Comparison of ENCODE assay signal across 22 cellular contexts in genomic region chr5:42595597-42595996, GRCh38.
DNase-seq lines count a peak whose midpoint lies in the region; ATAC-seq, FAIRE-seq and TF ChIP-seq lines count a peak whose summit lies in the region.
"Had no signal": no experiment of that assay in that cellular context is flagged by ENCODE, and none has a peak within 500 bp of the region (broad histone marks: within the 10 kb centered on the region; RNA-seq: fewer than 3 reads in every experiment).

No MANE protein-coding gene starts in this region.

- H3K27me3 Mint-ChIP-seq in activated CD4-positive, alpha-beta T cell treated with anti-CD3 and anti-CD28 coated beads, Interleukin-2, amount 10 ng/mL, durations not matched to agents 24 days and 14 days: peaks cover 5% of the 10 kb centered on the region

- H3K27ac Mint-ChIP-seq in activated CD4-positive, alpha-beta T cell treated with anti-CD3 and anti-CD28 coated beads, Interleukin-2, amount 10 ng/mL, durations not matched to agents 24 days and 14 days: no peak overlapping the region

- no peak overlapping the region for H3K4me3 ChIP-seq in A673 (ENCODE audit: low read depth, low read length, poor library complexity, severe bottlenecking)
- no peak overlapping the region for H3K4me3 ChIP-seq in K562
- H3K4me3 ChIP-seq: HAP-1, lower lobe of right lung, MG63, stomach, tibial artery had no signal

- H3K9ac ChIP-seq in K562 (ENCODE audit: insufficient read depth in 1 of 2, low read depth in 2 of 2, low read length in 2 of 2): no peak overlapping the region

- no peaks in the 10 kb centered on the region for H3K79me2 ChIP-seq in K562 (ENCODE audit: control insufficient read depth, insufficient read depth, low read length)

- peaks cover 3% of the 10 kb centered on the region for H3K9me3 Mint-ChIP-seq in activated CD4-positive, alpha-beta T cell treated with anti-CD3 and anti-CD28 coated beads, Interleukin-2, amount 10 ng/mL, durations not matched to agents 24 days and 14 days

- H2AFZ ChIP-seq in K562 (ENCODE audit: low read depth, low read length): no peak overlapping the region

- intact Hi-C loops in A673 (cut with micrococcal nuclease; ENCODE audit: unreplicated experiment): no loop called here
- intact Hi-C loops in K562 (cut with micrococcal nuclease): no loop called here
- intact Hi-C loops in activated CD4-positive, alpha-beta T cell treated with anti-CD3 and anti-CD28 coated beads, Interleukin-2, amount 10 ng/mL, durations not matched to agents 24 days and 14 days (cut with micrococcal nuclease): no loop called here

- POLR2A ChIA-PET in A673 (lab: Charles Lee; ENCODE audit: low non-redundant PET) (no interaction called here), K562 (lab: Yijun Ruan, JAX) (interaction anchor here (1.9 kb wide), 1 partner anchor 9 kb away, joined by 4 read pairs; no protein-coding TSS in a partner anchor)

- in situ Hi-C loops in K562 (cut with MboI): loop anchor here (25.0 kb wide), 2 partner anchors 292 to 733 kb away; partner anchors contain the start of gene OXCT1

- H3K4me1 ChIP-seq in A673 (ENCODE audit: insufficient read depth, low read length, poor library complexity, severe bottlenecking) (no peaks in the 10 kb centered on the region), K562 (replicated peaks in 1 of 2; ENCODE audit: control insufficient read depth in 2 of 2, insufficient read depth in 2 of 2, low read length in 2 of 2) (peaks cover 0 to 10% of the 10 kb centered on the region in 2 experiments; a peak in 2 of 5 replicates)
- H3K4me1 ChIP-seq: HAP-1 had no signal

- H3K4me3 Mint-ChIP-seq in activated CD4-positive, alpha-beta T cell treated with anti-CD3 and anti-CD28 coated beads, Interleukin-2, amount 10 ng/mL, durations not matched to agents 24 days and 14 days: no peak overlapping the region

- H3K9me3 ChIP-seq in A673 (ENCODE audit: low read depth, low read length, poor library complexity, severe bottlenecking) (no peaks in the 10 kb centered on the region), K562 (replicated peaks; ENCODE audit: control insufficient read depth, insufficient read depth, low read depth, low read length) (no peaks in the 10 kb centered on the region)
- H3K9me3 ChIP-seq: HAP-1, lower lobe of right lung, MG63, stomach, tibial artery had no signal

- DNase-seq in A673 (ENCODE audit: low spot score) (peak; percentile 25), DMS153 (lab: John Stamatoyannopoulos, UW) (peak; percentile 66), NCI-H2029 treated with DMSO at 0.1 percent for 48 hours (lab: John Stamatoyannopoulos, UW) (peak; percentile 3), K562 (ENCODE audit: extremely low read depth in 1 of 4, low spot score in 3 of 4) (no peak)
- no peak for DNase-seq in activated CD4-positive, alpha-beta T cell treated with anti-CD3 and anti-CD28 coated beads, Interleukin-2, amount 10 ng/mL, durations not matched to agents 24 days and 14 days
- DNase-seq: activated T-cell treated with anti-CD3 and anti-CD28 coated beads, Interleukin-2, amount 50 U/mL, for 1 hour; IMR-90; lower lobe of right lung; MG63; NCI-H146; NCI-H446; posterior cingulate gyrus; RPMI8226; stomach; tibial artery had no signal

- FAIRE-seq in K562 (lab: Jason Lieb, UNC): no peak
- FAIRE-seq: keratinocyte, TTC549 had no signal

- no peak for TF ChIP-seq EP300 in K562 (IDR thresholded peaks at IDR 0.05; ENCODE audit: low read length)

- H3K27me3 ChIP-seq in A673 (replicated peaks; ENCODE audit: insufficient read depth, low read depth, low read length, poor library complexity): no peaks in the 10 kb centered on the region
- H3K27me3 ChIP-seq in K562 (ENCODE audit: control insufficient read depth in 2 of 2, insufficient read depth in 2 of 2, low read length in 2 of 2): no peaks in the 10 kb centered on the region
- H3K27me3 ChIP-seq: MG63, stomach, tibial artery had no signal

- H3K36me3 Mint-ChIP-seq in activated CD4-positive, alpha-beta T cell treated with anti-CD3 and anti-CD28 coated beads, Interleukin-2, amount 10 ng/mL, durations not matched to agents 24 days and 14 days (ENCODE audit: low read depth): no peaks in the 10 kb centered on the region

- WGBS in K562 (ENCODE audit: insufficient coverage, low coverage, missing lambda C conversion rate): 6% methylated on average over 2 of the region's 2 CpGs

- CTCF ChIA-PET in A673 (lab: Charles Lee) (no interaction called here), K562 (lab: Yijun Ruan, JAX; ENCODE audit: low intra/inter-chr PET ratio) (no interaction called here)

- no peak for TF ChIP-seq POLR2A in K562 (conservative IDR thresholded peaks at IDR 0.05)

- no peaks in the 10 kb centered on the region for H3K4me1 Mint-ChIP-seq in activated CD4-positive, alpha-beta T cell treated with anti-CD3 and anti-CD28 coated beads, Interleukin-2, amount 10 ng/mL, durations not matched to agents 24 days and 14 days

- H4K20me1 ChIP-seq in K562 (replicated peaks; ENCODE audit: control insufficient read depth, insufficient read depth, low read length): no peaks in the 10 kb centered on the region

- BruUV-seq in A673 (replicated peaks; lab: Mats Ljungman, UMichigan) (no TSS peak), K562 (replicated peaks; lab: Mats Ljungman, UMichigan) (no TSS peak)

- no peak overlapping the region for H3K4me2 ChIP-seq in K562 (ENCODE audit: insufficient read depth, low read length)

- TF ChIP-seq CTCF in A673 (conservative IDR thresholded peaks at IDR 0.05; ENCODE audit: low read depth, low read length): no peak
- TF ChIP-seq CTCF in K562 (IDR thresholded peaks at IDR 0.05 in 2 of 3, conservative IDR thresholded peaks at IDR 0.05 in 1 of 3; ENCODE audit: insufficient read depth in 2 of 3, low read depth in 1 of 3, low read length in 3 of 3): no peak

- no peak for TF ChIP-seq RAD21 in K562 (CRISPR knock-in tag; conservative IDR thresholded peaks at IDR 0.05 in 1 of 2, IDR thresholded peaks at IDR 0.05 in 1 of 2)

- ATAC-seq in K562: no peak
- ATAC-seq in GM19328 (IDR thresholded peaks at IDR 0.05; ENCODE audit: unreplicated experiment): no peak
- no peak for ATAC-seq in HG03457 (IDR thresholded peaks at IDR 0.05; ENCODE audit: unreplicated experiment)
- ATAC-seq in GM19397 (IDR thresholded peaks at IDR 0.05; ENCODE audit: unreplicated experiment): no peak
- ATAC-seq: lower lobe of right lung, sciatic nerve had no signal

- no peaks in the 10 kb centered on the region for H3K9me1 ChIP-seq in K562 (ENCODE audit: control insufficient read depth, insufficient read depth, low read length)

- H3K27ac ChIP-seq in A673 (ENCODE audit: low read depth, low read length, poor library complexity, severe bottlenecking) (no peak overlapping the region), K562 (ENCODE audit: extremely low read depth, low read depth, low read length) (no peak overlapping the region)
- H3K27ac ChIP-seq: lower lobe of right lung, stomach, tibial artery had no signal

- no peaks in the 10 kb centered on the region for H3K36me3 ChIP-seq in A673 (ENCODE audit: insufficient read depth, low read length, poor library complexity, severe bottlenecking)
- H3K36me3 ChIP-seq in K562 (ENCODE audit: control insufficient read depth, insufficient read depth, low read length): no peaks in the 10 kb centered on the region
- H3K36me3 ChIP-seq: HAP-1, lower lobe of right lung, MG63, stomach, tibial artery had no signal

TF ChIP-seq in K562, 482 proteins besides CTCF, POLR2A, EP300 and RAD21:
- TF ChIP-seq TAL1 (IDR thresholded peaks at IDR 0.05) (no peak), HDAC2 (IDR thresholded peaks at IDR 0.05) (no peak), PBX2 (CRISPR knock-in tag; IDR thresholded peaks at IDR 0.05; ENCODE audit: low read depth) (no peak), PBX2 (tag; conservative IDR thresholded peaks at IDR 0.05; ENCODE audit: low read depth) (0 out of 2 replicates have a peak, but pooled peaks have one; percentile 13)
TF ChIP-seq in K562: peak in this region for 1.

Comparison
In these comparisons a context has a peak if more than half of its experiments do, and no peak if none do; other contexts are left out.
1. DNase-seq: peak in A673 (single experiment), DMS153 (single experiment) and NCI-H2029 treated with DMSO at 0.1 percent for 48 hours (single experiment); none in K562 (0 of 4) and activated CD4-positive, alpha-beta T cell treated with anti-CD3 and anti-CD28 coated beads, Interleukin-2, amount 10 ng/mL, durations not matched to agents 24 days and 14 days (single experiment).